Comparison of ENCODE assay signal across 5 cellular contexts in the genomic region with DNA sequence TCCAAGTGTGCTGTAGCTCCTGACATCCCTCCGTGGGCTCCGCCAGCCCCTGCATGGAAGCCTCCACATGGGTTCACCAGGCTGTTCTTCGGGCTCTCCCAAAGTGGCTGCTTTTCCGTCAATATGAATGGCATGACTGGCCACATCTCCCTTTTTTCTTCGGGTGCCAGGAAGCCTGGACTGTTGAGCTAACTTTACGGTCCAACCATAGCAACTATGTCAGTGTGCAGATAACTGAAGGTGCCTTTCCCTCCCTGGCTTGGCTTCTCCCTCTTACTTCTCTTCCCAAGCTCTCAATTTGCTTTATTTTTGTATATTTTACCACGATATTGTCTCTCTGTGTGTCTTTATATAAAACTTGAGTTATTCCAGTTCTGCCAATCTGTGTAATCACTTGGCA. TPM values are rescaled to one million over a fixed set of nuclear protein-coding genes. Genes with fewer than 3 reads are reported as not detected.
"Had no signal": no experiment of that assay in that cellular context is flagged by ENCODE, and none has a peak within 500 bp of the region (broad histone marks: within the 10 kb centered on the region; RNA-seq: fewer than 3 reads in every experiment).

No MANE protein-coding gene starts in this region.

RNA-seq across cellular contexts. Expression of a gene that starts 54.8 kb away (rescaled TPM):
- polyA plus RNA-seq: pancreas, right cardiac atrium, sigmoid colon, small intestine, stomach had no signal
